8 cellular contexts compared by ENCODE assay signal in the genomic region with DNA sequence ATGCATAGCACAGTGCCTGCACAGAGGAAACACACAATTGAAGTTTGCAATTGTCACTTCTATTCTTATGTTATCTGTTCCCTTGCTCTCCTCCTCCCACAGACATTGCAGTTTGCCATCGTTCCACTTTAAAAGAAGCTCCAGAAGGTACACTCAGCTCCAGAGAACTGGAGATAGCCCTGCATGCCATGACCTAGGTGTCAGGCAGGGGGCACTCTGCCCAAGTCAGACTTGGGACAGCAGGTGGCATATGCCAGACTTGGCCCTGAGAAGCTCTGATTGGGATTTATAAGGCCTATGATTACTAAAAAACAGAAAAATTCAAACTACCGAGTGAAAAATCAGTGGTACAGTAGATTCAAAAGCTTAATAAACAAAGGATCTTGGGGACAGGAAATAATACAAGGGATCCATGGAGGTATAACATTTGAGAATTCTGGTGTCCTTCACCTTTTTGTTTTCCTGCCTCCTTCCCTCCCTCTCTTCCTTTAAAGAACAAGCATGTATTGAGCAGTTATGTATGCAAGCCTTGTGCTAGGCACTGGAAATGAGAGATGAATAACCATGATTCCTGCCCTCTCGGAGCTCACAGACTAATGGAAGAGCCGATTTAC. TPM values are rescaled to one million over a fixed set of nuclear protein-coding genes. Genes with fewer than 3 reads are reported as not detected.
DNase-seq lines count a peak whose midpoint lies in the region; ATAC-seq and TF ChIP-seq lines count a peak whose summit lies in the region.

No MANE protein-coding gene starts in this region.

- no peaks in the 10 kb centered on the region for H3K4me1 Mint-ChIP-seq in natural killer cell treated with Interleukin-12 subunit alpha and Interleukin-12 subunit beta and Interleukin-15 and Interleukin-18, amount 100 ng/mL, for 72 hours (ENCODE audit: low read depth in 2 of 2)

- intact Hi-C loops in right cardiac atrium (cut with DNase I), result no loop called here

- TF ChIP-seq CTCF in SU-DHL-6 (IDR thresholded peaks at IDR 0.05; ENCODE audit: insufficient read depth, low read length, poor library complexity, severe bottlenecking) (peak; percentile 37), upper lobe of left lung (IDR thresholded peaks at IDR 0.05) (peak in 5 of 6 experiments; percentile 22 to 59 (median 33))

- no peaks in the 10 kb centered on the region for H3K79me2 ChIP-seq in SU-DHL-6 (ENCODE audit: insufficient read depth, low read length)

- peak; percentile 79 for ATAC-seq in GM18498 (IDR thresholded peaks at IDR 0.05; ENCODE audit: unreplicated experiment)
- peak; percentile 70 for ATAC-seq in HG03159 (IDR thresholded peaks at IDR 0.05; ENCODE audit: unreplicated experiment)
- peak in 1 of 2 donors; percentile 67 for ATAC-seq in right cardiac atrium
- ATAC-seq in upper lobe of left lung (ENCODE audit: low FRiP score in 2 of 2), result peak in 1 of 2 donors; percentile 69
- ATAC-seq in natural killer cell treated with Interleukin-12 subunit alpha and Interleukin-12 subunit beta and Interleukin-15 and Interleukin-18, amount 100 ng/mL, for 72 hours, result no peak

- peaks cover 3% of the 10 kb centered on the region for H3K9me3 Mint-ChIP-seq in natural killer cell treated with Interleukin-12 subunit alpha and Interleukin-12 subunit beta and Interleukin-15 and Interleukin-18, amount 100 ng/mL, for 72 hours

- H3K27ac Mint-ChIP-seq in natural killer cell treated with Interleukin-12 subunit alpha and Interleukin-12 subunit beta and Interleukin-15 and Interleukin-18, amount 100 ng/mL, for 72 hours, result no peak overlapping the region

- no peak overlapping the region for H3K4me2 ChIP-seq in SU-DHL-6 (ENCODE audit: low read depth, low read length, poor library complexity, severe bottlenecking)

- H3K27ac ChIP-seq in SU-DHL-6 (ENCODE audit: low read depth, low read length), result no peak overlapping the region
- H3K27ac ChIP-seq in right cardiac atrium (ENCODE audit: low read length), result no peak overlapping the region
- H3K27ac ChIP-seq in upper lobe of left lung, result no peak overlapping the region

- H3K27me3 ChIP-seq in SU-DHL-6 (ENCODE audit: low read length) (no peaks in the 10 kb centered on the region), right cardiac atrium (ENCODE audit: control insufficient read depth, insufficient read depth) (no peaks in the 10 kb centered on the region), upper lobe of left lung (no peaks in the 10 kb centered on the region)

- no peak overlapping the region for H2AFZ ChIP-seq in SU-DHL-6 (ENCODE audit: low read depth, low read length, severe bottlenecking)

- H3K9ac ChIP-seq in SU-DHL-6 (ENCODE audit: low read length), result no peak overlapping the region

- no peaks in the 10 kb centered on the region for H3K4me1 ChIP-seq in right cardiac atrium (ENCODE audit: control insufficient read depth, insufficient read depth, low read length)
- H3K4me1 ChIP-seq in upper lobe of left lung, result no peaks in the 10 kb centered on the region

- no peak for TF ChIP-seq POLR2A in upper lobe of left lung (IDR thresholded peaks at IDR 0.05)

- no peaks in the 10 kb centered on the region for H3K9me2 ChIP-seq in SU-DHL-6 (replicated peaks; ENCODE audit: insufficient read depth, low read length)

- no peaks in the 10 kb centered on the region for H4K20me1 ChIP-seq in SU-DHL-6 (ENCODE audit: low read depth, low read length)

- DNase-seq in AG08396 (ENCODE audit: low spot score) (peak; percentile 55), right cardiac atrium (peak; percentile 23 to 60 (median 52)), upper lobe of left lung (no peak), NCI-H187 treated with DMSO at 0.1 percent for 48 hours (lab: John Stamatoyannopoulos, UW) (no peak)
- DNase-seq in natural killer cell treated with Interleukin-12 subunit alpha and Interleukin-12 subunit beta and Interleukin-15 and Interleukin-18, amount 100 ng/mL, for 72 hours (ENCODE audit: low spot score), result no peak

- H3K9me3 ChIP-seq in SU-DHL-6 (ENCODE audit: insufficient read depth, low read length), result no peaks in the 10 kb centered on the region
- H3K9me3 ChIP-seq in right cardiac atrium (ENCODE audit: control insufficient read depth, low read length), result no peaks in the 10 kb centered on the region
- H3K9me3 ChIP-seq in upper lobe of left lung, result no peaks in the 10 kb centered on the region

- no peaks in the 10 kb centered on the region for H3K36me3 ChIP-seq in SU-DHL-6 (ENCODE audit: low read length)
- H3K36me3 ChIP-seq in upper lobe of left lung, result no peaks in the 10 kb centered on the region

- WGBS in right cardiac atrium, result 69% methylated on average over 4 of the region's 4 CpGs
- WGBS in upper lobe of left lung, 2 donors, result 70 to 80% methylated on average over 4 of the region's 4 CpGs

- H3K36me3 Mint-ChIP-seq in natural killer cell treated with Interleukin-12 subunit alpha and Interleukin-12 subunit beta and Interleukin-15 and Interleukin-18, amount 100 ng/mL, for 72 hours, result no peaks in the 10 kb centered on the region

- no peak overlapping the region for H3K4me3 Mint-ChIP-seq in natural killer cell treated with Interleukin-12 subunit alpha and Interleukin-12 subunit beta and Interleukin-15 and Interleukin-18, amount 100 ng/mL, for 72 hours

- H3F3A ChIP-seq in SU-DHL-6 (ENCODE audit: insufficient read depth), result no peaks in the 10 kb centered on the region

- no peaks in the 10 kb centered on the region for H3K27me3 Mint-ChIP-seq in natural killer cell treated with Interleukin-12 subunit alpha and Interleukin-12 subunit beta and Interleukin-15 and Interleukin-18, amount 100 ng/mL, for 72 hours

- no peak overlapping the region for H3K4me3 ChIP-seq in SU-DHL-6 (ENCODE audit: insufficient read depth, low read length, poor library complexity, severe bottlenecking)
- H3K4me3 ChIP-seq in right cardiac atrium (ENCODE audit: low read length), result no peak overlapping the region
- no peak overlapping the region for H3K4me3 ChIP-seq in upper lobe of left lung

- no peak for TF ChIP-seq EP300 in upper lobe of left lung (IDR thresholded peaks at IDR 0.05)

RNA-seq across cellular contexts. Expression of a gene that starts 40.0 kb away (rescaled TPM):
- total RNA-seq in right cardiac atrium (1 to 10 TPM in 2 of 4 donors, under 1 TPM in 2; 0.26 to 2.3 (median 1.1) TPM), upper lobe of left lung (10 to 100 TPM in 2 of 6 donors, 1 to 10 TPM in 3, under 1 TPM in 1; 0.11 to 20.0 (median 3.7) TPM)
- polyA plus RNA-seq in right cardiac atrium, result 0.41 TPM
- not detected for total RNA-seq in natural killer cell treated with Interleukin-12 subunit alpha and Interleukin-12 subunit beta and Interleukin-15 and Interleukin-18, amount 100 ng/mL, for 72 hours

Comparison
In these comparisons a context has a peak if more than half of its experiments do, and no peak if none do; other contexts are left out.
1. DNase-seq: peak in AG08396 (single experiment) and right cardiac atrium (3 of 3); none in upper lobe of left lung (0 of 2), NCI-H187 treated with DMSO at 0.1 percent for 48 hours (single experiment) and natural killer cell treated with Interleukin-12 subunit alpha and Interleukin-12 subunit beta and Interleukin-15 and Interleukin-18, amount 100 ng/mL, for 72 hours (single experiment).
2. ATAC-seq: peak in GM18498 (single experiment) and HG03159 (single experiment); none in natural killer cell treated with Interleukin-12 subunit alpha and Interleukin-12 subunit beta and Interleukin-15 and Interleukin-18, amount 100 ng/mL, for 72 hours (0 of 2).